In genomic region chr11:14318581-14318981, GRCh38 we compare ENCODE assay signal across 18 cellular contexts. TPM values are rescaled to one million over a fixed set of nuclear protein-coding genes. Genes with fewer than 3 reads are reported as not detected.
DNase-seq lines count a peak whose midpoint lies in the region; ATAC-seq and TF ChIP-seq lines count a peak whose summit lies in the region.
"Had no signal": no experiment of that assay in that cellular context is flagged by ENCODE, and none has a peak within 500 bp of the region (broad histone marks: within the 10 kb centered on the region; RNA-seq: fewer than 3 reads in every experiment).

No MANE protein-coding gene starts in this region.

- ATAC-seq in SK-N-SH treated with all-trans-retinoic acid at 6 μM for 48 hours: peak; percentile 20; the same call in 2 of the 3 replicates
- ATAC-seq in WTC11: peak; percentile 72
- ATAC-seq in foreskin keratinocyte: peak; percentile 80
- no peak for ATAC-seq in GM21619 (IDR thresholded peaks at IDR 0.05; ENCODE audit: unreplicated experiment)
- ATAC-seq in HG03159 (IDR thresholded peaks at IDR 0.05; ENCODE audit: unreplicated experiment): no peak
- ATAC-seq: activated naive CD8-positive, alpha-beta T cell treated with anti-CD3 and anti-CD28 coated beads, Interleukin-2, amount 50 U/mL, for 24 hours; stimulated activated effector memory CD8-positive, alpha-beta T cell treated with anti-CD3 and anti-CD28 coated beads, Interleukin-12 subunit alpha, Interleukin-12 subunit beta, amount 100 ng/mL, for 72 hours had no signal

- H3K4me1 ChIP-seq in SK-N-SH (ENCODE audit: control insufficient read depth in 1 of 2, insufficient read depth in 2 of 2, low read depth in 1 of 2, low read length in 1 of 2) (peaks cover 0 to 15% of the 10 kb centered on the region in 2 experiments; a peak in 2 of 4 replicates), foreskin keratinocyte (peaks cover 32% of the 10 kb centered on the region), skeletal muscle satellite cell (ENCODE audit: control insufficient read depth, insufficient read depth, low read length) (peaks cover 36% of the 10 kb centered on the region)

- peaks cover 81% of the 10 kb centered on the region for H3K4me1 Mint-ChIP-seq in WTC11

- H3K4me2 ChIP-seq in SK-N-SH (no peak overlapping the region), skeletal muscle satellite cell (ENCODE audit: low read length) (peak overlapping the region; percentile 4)

- H3K9ac ChIP-seq in SK-N-SH (no peak overlapping the region), skeletal muscle satellite cell (ENCODE audit: low read depth, low read length) (no peak overlapping the region)

- H4K20me1 ChIP-seq in SK-N-SH (ENCODE audit: insufficient read depth): peaks cover 96% of the 10 kb centered on the region

- no peak overlapping the region for H3K4me3 ChIP-seq in SK-N-SH (ENCODE audit: low read depth in 2 of 2, low read length in 1 of 2)
- no peak overlapping the region for H3K4me3 ChIP-seq in skeletal muscle satellite cell (ENCODE audit: low read length)

- no peaks in the 10 kb centered on the region for H3K9me2 ChIP-seq in SK-N-SH

- TF ChIP-seq CTCF in SK-N-SH (IDR thresholded peaks at IDR 0.05): no peak
- no peak for TF ChIP-seq CTCF in WTC11 (IDR thresholded peaks at IDR 0.05)
- no peak for TF ChIP-seq CTCF in foreskin keratinocyte (conservative IDR thresholded peaks at IDR 0.05)

- H3K27me3 Mint-ChIP-seq in WTC11 (ENCODE audit: low read depth): no peaks in the 10 kb centered on the region
- H3K27me3 Mint-ChIP-seq: activated naive CD8-positive, alpha-beta T cell treated with anti-CD3 and anti-CD28 coated beads, Interleukin-2, amount 50 U/mL, for 24 hours; CD4-positive, alpha-beta memory T cell had no signal

- no peak overlapping the region for H2AFZ ChIP-seq in SK-N-SH (ENCODE audit: low read depth)

- H3K36me3 ChIP-seq in SK-N-SH (replicated peaks in 1 of 2; ENCODE audit: control insufficient read depth in 1 of 2, insufficient read depth in 2 of 2, low read length in 1 of 2) (peaks cover 0 to 4% of the 10 kb centered on the region in 2 experiments), skeletal muscle satellite cell (ENCODE audit: insufficient read depth, low read length) (no peaks in the 10 kb centered on the region)
- H3K36me3 ChIP-seq: neutrophil had no signal

- 60% methylated on average over 1 of the region's 1 CpG for WGBS in SK-N-SH (ENCODE audit: low lambda C conversion rate)

- H3F3A ChIP-seq in SK-N-SH (replicated peaks; ENCODE audit: insufficient read depth): peaks cover 5% of the 10 kb centered on the region

- peaks cover 3% of the 10 kb centered on the region; the same call in 1 of the 2 replicates for H3K9me3 Mint-ChIP-seq in WTC11
- H3K9me3 Mint-ChIP-seq: CD4-positive, alpha-beta memory T cell; stimulated activated effector memory CD8-positive, alpha-beta T cell treated with anti-CD3 and anti-CD28 coated beads, Interleukin-12 subunit alpha, Interleukin-12 subunit beta, amount 100 ng/mL, for 72 hours had no signal

- DNase-seq in SK-N-SH (no peak), WTC11 (ENCODE audit: low spot score) (no peak), foreskin keratinocyte (peak in 1 of 2 donors; percentile 41)
- DNase-seq in activated CD4-positive, alpha-beta T cell treated with anti-CD3 and anti-CD28 coated beads for 48 hours: no peak
- DNase-seq: activated naive CD8-positive, alpha-beta T cell treated with anti-CD3 and anti-CD28 coated beads, Interleukin-2, amount 50 U/mL, for 24 hours; CD4-positive, alpha-beta memory T cell; GDM1; hypothalamus; KG1; NCI-H1436 treated with DMSO at 0.1 percent for 48 hours; NCI-H510A; T-helper 1 cell had no signal

- peak overlapping the region; percentile 77 for H3K27ac Mint-ChIP-seq in WTC11
- H3K27ac Mint-ChIP-seq: activated naive CD8-positive, alpha-beta T cell treated with anti-CD3 and anti-CD28 coated beads, Interleukin-2, amount 50 U/mL, for 24 hours; stimulated activated effector memory CD8-positive, alpha-beta T cell treated with anti-CD3 and anti-CD28 coated beads, Interleukin-12 subunit alpha, Interleukin-12 subunit beta, amount 100 ng/mL, for 72 hours had no signal

- no peak overlapping the region for H3K4me3 Mint-ChIP-seq in WTC11
- H3K4me3 Mint-ChIP-seq: activated naive CD8-positive, alpha-beta T cell treated with anti-CD3 and anti-CD28 coated beads, Interleukin-2, amount 50 U/mL, for 24 hours; stimulated activated effector memory CD8-positive, alpha-beta T cell treated with anti-CD3 and anti-CD28 coated beads, Interleukin-12 subunit alpha, Interleukin-12 subunit beta, amount 100 ng/mL, for 72 hours had no signal

- peaks cover 100% of the 10 kb centered on the region for H3K79me2 ChIP-seq in SK-N-SH (ENCODE audit: insufficient read depth)

- CTCF ChIA-PET in SK-N-SH (lab: Yijun Ruan, JAX): interaction anchor here (0.9 to 2.2 kb wide), 2 partner anchors 10 to 18 kb away, joined by 3 to 11 read pairs; no protein-coding TSS in a partner anchor
- CTCF ChIA-PET in WTC11 (lab: Charles Lee): interaction anchor here (0.5 to 3.7 kb wide), 10 partner anchors 10 to 136 kb away, joined by 3 to 19 read pairs (median 4); no protein-coding TSS in a partner anchor

- no peak overlapping the region for H3K27ac ChIP-seq in SK-N-SH (ENCODE audit: low read depth in 2 of 2, low read length in 1 of 2)
- H3K27ac ChIP-seq in foreskin keratinocyte: no peak overlapping the region
- H3K27ac ChIP-seq: neutrophil had no signal

- H3K36me3 Mint-ChIP-seq in WTC11: peaks cover 3% of the 10 kb centered on the region; the same call in 1 of the 2 replicates
- H3K36me3 Mint-ChIP-seq: CD4-positive, alpha-beta memory T cell; stimulated activated effector memory CD8-positive, alpha-beta T cell treated with anti-CD3 and anti-CD28 coated beads, Interleukin-12 subunit alpha, Interleukin-12 subunit beta, amount 100 ng/mL, for 72 hours had no signal

- H3K9me3 ChIP-seq in SK-N-SH: no peaks in the 10 kb centered on the region
- no peaks in the 10 kb centered on the region for H3K9me3 ChIP-seq in skeletal muscle satellite cell (replicated peaks; ENCODE audit: low read length)
- H3K9me3 ChIP-seq: neutrophil had no signal

- no peak for TF ChIP-seq RAD21 in SK-N-SH (IDR thresholded peaks at IDR 0.05; ENCODE audit: low read length)

- H3K27me3 ChIP-seq in SK-N-SH (ENCODE audit: insufficient read depth) (no peaks in the 10 kb centered on the region), foreskin keratinocyte (no peaks in the 10 kb centered on the region), skeletal muscle satellite cell (ENCODE audit: control insufficient read depth, insufficient read depth, low read length) (no peaks in the 10 kb centered on the region)

- TF ChIP-seq EP300 in SK-N-SH (IDR thresholded peaks at IDR 0.05; ENCODE audit: borderline replicate concordance in 1 of 2, low read depth in 1 of 2, low read length in 1 of 2): no peak

- POLR2A ChIA-PET in SK-N-SH (lab: Yijun Ruan, JAX) (no interaction called here), WTC11 (lab: Charles Lee) (interaction anchor here (0.7 to 1.0 kb wide), 4 partner anchors 15 to 768 kb away, joined by 3 to 5 read pairs (median 4); no protein-coding TSS in a partner anchor)

TF ChIP-seq in SK-N-SH treated with all-trans-retinoic acid at 6 μM for 48 hours, 23 proteins besides CTCF, POLR2A, EP300 and RAD21 (continues in another document):
- TF ChIP-seq RARB (CRISPR knock-in tag; IDR thresholded peaks at IDR 0.05) (no peak), ZNF565 (CRISPR knock-in tag; conservative IDR thresholded peaks at IDR 0.05; ENCODE audit: low read depth) (no peak)

TF ChIP-seq in SK-N-SH, 30 proteins besides CTCF, POLR2A, EP300 and RAD21 (continues in another document):
- TF ChIP-seq FOSL2 (IDR thresholded peaks at IDR 0.05; ENCODE audit: borderline replicate concordance, low read depth) (no peak), ZBTB33 (IDR thresholded peaks at IDR 0.05; ENCODE audit: borderline replicate concordance, low read depth) (no peak), GABPA (IDR thresholded peaks at IDR 0.05; ENCODE audit: low read depth) (no peak)

TF ChIP-seq in WTC11, 78 proteins besides CTCF, POLR2A, EP300 and RAD21 (continues in another document):
- TF ChIP-seq TCF7 (CRISPR knock-in tag; IDR thresholded peaks at IDR 0.05; ENCODE audit: low read depth) (no peak), PRDM15 (CRISPR knock-in tag; IDR thresholded peaks at IDR 0.05) (no peak), ZNF138 (CRISPR knock-in tag; conservative IDR thresholded peaks at IDR 0.05) (no peak), ATF3 (CRISPR knock-in tag; conservative IDR thresholded peaks at IDR 0.05) (no peak)

RNA-seq across cellular contexts. Expression of gene RRAS2, which starts 40.4 kb away (rescaled TPM):
- polyA plus RNA-seq in SK-N-SH (2012; rRNA removed): 53.3 and 55.3 TPM in 2 replicates
- polyA plus RNA-seq in SK-N-SH (2012; cell fraction: cytosol; rRNA removed): 73.7 and 93.3 TPM in 2 replicates
- polyA plus RNA-seq in SK-N-SH (2012; cell fraction: nucleus; rRNA removed): 19.4 and 31.6 TPM in 2 replicates
- total RNA-seq in WTC11 (2021): 161 to 164 TPM (median 164 TPM) in 3 replicates
- 106 and 111 TPM in 2 replicates for total RNA-seq in foreskin keratinocyte
- polyA plus RNA-seq in foreskin keratinocyte: 80.7 and 89.3 TPM in 2 replicates
- 121 and 166 TPM in 2 replicates for total RNA-seq in skeletal muscle satellite cell (2012; rRNA removed)

Comparison
In these comparisons a context has a peak if more than half of its experiments do, and no peak if none do; other contexts are left out.
1. ATAC-seq: peak in SK-N-SH treated with all-trans-retinoic acid at 6 μM for 48 hours (single experiment), WTC11 (single experiment) and foreskin keratinocyte (single experiment); none in GM21619 (single experiment) and HG03159 (single experiment).